Comparison of ENCODE assay signal across 17 cellular contexts in the genomic region with DNA sequence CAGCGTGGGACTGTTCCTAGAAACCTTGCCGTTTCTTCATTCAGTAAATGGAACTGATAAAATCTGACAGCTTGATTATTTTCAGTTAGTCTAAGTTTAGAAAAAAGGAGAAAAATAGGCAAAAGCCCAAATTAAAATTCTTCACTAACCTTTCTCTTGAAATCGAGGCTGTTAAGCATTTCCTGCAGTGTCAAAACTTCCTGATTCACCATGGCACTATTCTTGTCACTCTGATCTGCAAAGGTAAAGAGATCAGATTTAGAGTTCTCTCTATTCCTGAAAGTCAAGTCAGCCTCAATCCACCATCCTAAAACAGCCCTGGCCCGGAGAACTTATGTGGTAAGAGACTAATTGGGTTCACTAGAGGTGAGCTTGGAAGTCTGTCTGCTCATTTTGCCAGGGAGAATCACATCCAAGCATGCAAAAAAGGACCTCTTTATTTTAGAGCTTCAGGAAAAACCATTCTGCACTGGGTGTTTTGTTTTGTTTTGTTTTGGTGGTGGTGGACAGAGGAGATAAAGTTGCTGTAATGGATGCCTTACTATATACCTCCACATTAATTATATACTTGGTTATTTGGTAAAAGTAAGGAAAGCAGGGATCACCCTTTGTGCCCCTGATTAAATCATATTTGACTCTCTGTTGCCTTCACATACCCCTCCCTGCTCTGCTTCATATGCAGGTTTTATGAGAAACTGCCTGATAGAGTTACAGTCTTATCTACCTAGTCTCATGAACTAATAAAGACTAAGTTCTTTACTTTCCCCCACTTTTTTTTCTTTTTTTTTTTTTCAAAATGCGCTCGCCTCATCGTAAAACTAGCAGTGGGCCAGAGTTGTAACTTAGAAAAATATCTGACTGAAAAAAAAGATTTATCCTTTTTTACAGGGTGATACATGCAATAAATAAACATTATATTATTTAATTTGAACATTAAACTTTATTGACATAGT. TPM values are rescaled to one million over a fixed set of nuclear protein-coding genes. Genes with fewer than 3 reads are reported as not detected.
DNase-seq lines count a peak whose midpoint lies in the region; ATAC-seq and TF ChIP-seq lines count a peak whose summit lies in the region.
"Had no signal": no experiment of that assay in that cellular context is flagged by ENCODE, and none has a peak within 500 bp of the region (broad histone marks: within the 10 kb centered on the region; RNA-seq: fewer than 3 reads in every experiment).

No MANE protein-coding gene starts in this region.

- no peaks in the 10 kb centered on the region for H3F3A ChIP-seq in SK-N-SH (replicated peaks; ENCODE audit: insufficient read depth)

- intact Hi-C loops in gastrocnemius medialis (cut with DNase I; ENCODE audit: low total_unique reads) = no loop called here
- intact Hi-C loops in colonic mucosa (cut with DNase I) = no loop called here

- H3K27ac ChIP-seq in SK-N-SH (ENCODE audit: low read depth in 2 of 2, low read length in 1 of 2) (no peak overlapping the region), neutrophil (peak overlapping the region; percentile 37), gastrocnemius medialis (no peak overlapping the region), colonic mucosa (no peak overlapping the region)
- H3K27ac ChIP-seq: dorsolateral prefrontal cortex, foreskin keratinocyte, SJCRH30 had no signal

- ATAC-seq in SK-N-SH treated with all-trans-retinoic acid at 6 μM for 48 hours = peak; percentile 24; the same call in 1 of the 3 replicates
- peak; percentile 73 for ATAC-seq in activated T-helper 17 cell treated with anti-CD3 and anti-CD28 coated beads, Interleukin-2, amount 50 U/mL, for 72 hours (replicated peaks)
- no peak for ATAC-seq in gastrocnemius medialis
- no peak for ATAC-seq in GM18505 (IDR thresholded peaks at IDR 0.05; ENCODE audit: unreplicated experiment)
- ATAC-seq: foreskin keratinocyte had no signal

- H3K4me2 ChIP-seq in SK-N-SH = no peak overlapping the region

- no peaks in the 10 kb centered on the region for H4K20me1 ChIP-seq in SK-N-SH (ENCODE audit: insufficient read depth)

- TF ChIP-seq CTCF in SK-N-SH (IDR thresholded peaks at IDR 0.05) (no peak), neutrophil (IDR thresholded peaks at IDR 0.05) (no peak), gastrocnemius medialis (IDR thresholded peaks at IDR 0.05 in 4 of 5, conservative IDR thresholded peaks at IDR 0.05 in 1 of 5) (no peak), colonic mucosa (IDR thresholded peaks at IDR 0.05) (no peak)

- TF ChIP-seq EP300 in SK-N-SH (IDR thresholded peaks at IDR 0.05; ENCODE audit: borderline replicate concordance in 1 of 2, low read depth in 1 of 2, low read length in 1 of 2) = no peak

- H3K36me3 ChIP-seq in SK-N-SH (replicated peaks in 1 of 2; ENCODE audit: control insufficient read depth in 1 of 2, insufficient read depth in 2 of 2, low read length in 1 of 2) (no peaks in the 10 kb centered on the region), neutrophil (no peaks in the 10 kb centered on the region), gastrocnemius medialis (no peaks in the 10 kb centered on the region), colonic mucosa (no peaks in the 10 kb centered on the region)
- H3K36me3 ChIP-seq: SJCRH30 had no signal

- peak overlapping the region; percentile 81 for H3K27ac Mint-ChIP-seq in activated T-helper 17 cell treated with anti-CD3 and anti-CD28 coated beads, Interleukin-2, amount 50 U/mL, for 72 hours

- H3K4me1 Mint-ChIP-seq in activated T-helper 17 cell treated with anti-CD3 and anti-CD28 coated beads, Interleukin-2, amount 50 U/mL, for 72 hours = peaks cover 56% of the 10 kb centered on the region

- no peak for TF ChIP-seq RAD21 in SK-N-SH (IDR thresholded peaks at IDR 0.05; ENCODE audit: low read length)

- H3K9me2 ChIP-seq in SK-N-SH = no peaks in the 10 kb centered on the region

- POLR2A ChIA-PET in SK-N-SH (lab: Yijun Ruan, JAX) = no interaction called here

- no peaks in the 10 kb centered on the region for H3K4me1 ChIP-seq in SK-N-SH (ENCODE audit: control insufficient read depth in 1 of 2, insufficient read depth in 2 of 2, low read depth in 1 of 2, low read length in 1 of 2)
- H3K4me1 ChIP-seq in neutrophil (ENCODE audit: control insufficient read depth in 1 of 2, insufficient read depth in 1 of 2, low read depth in 1 of 2, low read length in 1 of 2) = peaks cover 20 to 23% of the 10 kb centered on the region in 2 experiments
- H3K4me1 ChIP-seq in gastrocnemius medialis = peaks cover 0 to 4% of the 10 kb centered on the region in 2 donors
- H3K4me1 ChIP-seq in colonic mucosa = no peaks in the 10 kb centered on the region
- H3K4me1 ChIP-seq: foreskin keratinocyte, SJCRH30 had no signal

- WGBS in SK-N-SH (ENCODE audit: low lambda C conversion rate) = 63% methylated on average over 7 of the region's 7 CpGs

- no peaks in the 10 kb centered on the region for H3K9me3 ChIP-seq in SK-N-SH
- no peaks in the 10 kb centered on the region for H3K9me3 ChIP-seq in neutrophil
- no peaks in the 10 kb centered on the region for H3K9me3 ChIP-seq in gastrocnemius medialis
- H3K9me3 ChIP-seq in colonic mucosa = no peaks in the 10 kb centered on the region
- H3K9me3 ChIP-seq: SJCRH30 had no signal

- in situ Hi-C loops in gastrocnemius medialis (cut with MboI; ENCODE audit: low sequenced_read_pairs in 4 of 4) = loop anchor here in 1 of 4 donors (25.0 kb wide), 1 partner anchor 446 kb away; no protein-coding TSS in a partner anchor

- CTCF ChIA-PET in SK-N-SH (lab: Yijun Ruan, JAX) = no interaction called here

- no peaks in the 10 kb centered on the region for H3K27me3 ChIP-seq in SK-N-SH (ENCODE audit: insufficient read depth)
- no peaks in the 10 kb centered on the region for H3K27me3 ChIP-seq in neutrophil
- H3K27me3 ChIP-seq in gastrocnemius medialis = no peaks in the 10 kb centered on the region
- H3K27me3 ChIP-seq in colonic mucosa = no peaks in the 10 kb centered on the region
- H3K27me3 ChIP-seq: foreskin keratinocyte, SJCRH30 had no signal

- peaks cover 65% of the 10 kb centered on the region for H3K36me3 Mint-ChIP-seq in activated T-helper 17 cell treated with anti-CD3 and anti-CD28 coated beads, Interleukin-2, amount 50 U/mL, for 72 hours (ENCODE audit: low read depth)

- no peak overlapping the region for H2AFZ ChIP-seq in SK-N-SH (ENCODE audit: low read depth)

- H3K9ac ChIP-seq in SK-N-SH (no peak overlapping the region), colonic mucosa (ENCODE audit: low read depth in 2 of 2, low read length in 2 of 2) (no peak overlapping the region)

- H3K79me2 ChIP-seq in SK-N-SH (ENCODE audit: insufficient read depth) = no peaks in the 10 kb centered on the region

- H3K27me3 Mint-ChIP-seq in activated T-helper 17 cell treated with anti-CD3 and anti-CD28 coated beads, Interleukin-2, amount 50 U/mL, for 72 hours = no peaks in the 10 kb centered on the region

- peak overlapping the region; percentile 92 for H3K4me3 Mint-ChIP-seq in activated T-helper 17 cell treated with anti-CD3 and anti-CD28 coated beads, Interleukin-2, amount 50 U/mL, for 72 hours

- no peak for TF ChIP-seq POLR2A in gastrocnemius medialis (IDR thresholded peaks at IDR 0.05)
- TF ChIP-seq POLR2A in GM18505 (IDR thresholded peaks at IDR 0.05; ENCODE audit: borderline replicate concordance, extremely low read depth, insufficient read depth, insufficient read length) = no peak

- no peaks in the 10 kb centered on the region for H3K9me3 Mint-ChIP-seq in activated T-helper 17 cell treated with anti-CD3 and anti-CD28 coated beads, Interleukin-2, amount 50 U/mL, for 72 hours

- H3K4me3 ChIP-seq in SK-N-SH (ENCODE audit: low read depth in 2 of 2, low read length in 1 of 2) (no peak overlapping the region), neutrophil (ENCODE audit: low read depth in 1 of 2, low read length in 1 of 2) (no peak overlapping the region), gastrocnemius medialis (no peak overlapping the region), colonic mucosa (no peak overlapping the region)
- H3K4me3 ChIP-seq: dorsolateral prefrontal cortex, SJCRH30 had no signal

- DNase-seq in SK-N-SH (no peak), KG1 (lab: John Stamatoyannopoulos, UW) (peak; percentile 66), gastrocnemius medialis (no peak), colonic mucosa (no peak)
- DNase-seq: aorta, DMS79 treated with DMSO at 0.1 percent for 48 hours, dorsolateral prefrontal cortex, foreskin keratinocyte, NCI-H1694 treated with DMSO at 0.1 percent for 48 hours, NCI-H748 treated with DMSO at 0.1 percent for 48 hours, SJCRH30, small intestine, trophoblast cell had no signal

TF ChIP-seq in SK-N-SH treated with all-trans-retinoic acid at 6 μM for 48 hours, 23 proteins besides CTCF, POLR2A, EP300 and RAD21 (continues in another document):
- no peak for TF ChIP-seq SNAI2 (CRISPR knock-in tag; IDR thresholded peaks at IDR 0.05)
- no peak for TF ChIP-seq ESRRG (CRISPR knock-in tag; IDR thresholded peaks at IDR 0.05)
- TF ChIP-seq RARB (CRISPR knock-in tag; IDR thresholded peaks at IDR 0.05) = no peak

TF ChIP-seq in SK-N-SH, 30 proteins besides CTCF, POLR2A, EP300 and RAD21 (continues in another document):
- TF ChIP-seq TAF1 (IDR thresholded peaks at IDR 0.05; ENCODE audit: borderline replicate concordance, low read depth, low read length) = no peak
- TF ChIP-seq, protein P1, sequence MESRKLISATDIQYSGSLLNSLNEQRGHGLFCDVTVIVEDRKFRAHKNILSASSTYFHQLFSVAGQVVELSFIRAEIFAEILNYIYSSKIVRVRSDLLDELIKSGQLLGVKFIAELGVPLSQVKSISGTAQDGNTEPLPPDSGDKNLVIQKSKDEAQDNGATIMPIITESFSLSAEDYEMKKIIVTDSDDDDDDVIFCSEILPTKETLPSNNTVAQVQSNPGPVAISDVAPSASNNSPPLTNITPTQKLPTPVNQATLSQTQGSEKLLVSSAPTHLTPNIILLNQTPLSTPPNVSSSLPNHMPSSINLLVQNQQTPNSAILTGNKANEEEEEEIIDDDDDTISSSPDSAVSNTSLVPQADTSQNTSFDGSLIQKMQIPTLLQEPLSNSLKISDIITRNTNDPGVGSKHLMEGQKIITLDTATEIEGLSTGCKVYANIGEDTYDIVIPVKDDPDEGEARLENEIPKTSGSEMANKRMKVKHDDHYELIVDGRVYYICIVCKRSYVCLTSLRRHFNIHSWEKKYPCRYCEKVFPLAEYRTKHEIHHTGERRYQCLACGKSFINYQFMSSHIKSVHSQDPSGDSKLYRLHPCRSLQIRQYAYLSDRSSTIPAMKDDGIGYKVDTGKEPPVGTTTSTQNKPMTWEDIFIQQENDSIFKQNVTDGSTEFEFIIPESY (IDR thresholded peaks at IDR 0.05; ENCODE audit: borderline replicate concordance, low read depth) = no peak
- TF ChIP-seq TCF12 (IDR thresholded peaks at IDR 0.05) = no peak
- TF ChIP-seq FOXJ3 (CRISPR knock-in tag; IDR thresholded peaks at IDR 0.05) = no peak
- TF ChIP-seq EZH2phosphoT487 (IDR thresholded peaks at IDR 0.05; ENCODE audit: borderline replicate concordance, low read depth) = no peak

RNA-seq across cellular contexts. Expression of a gene that starts 52.6 kb away (rescaled TPM):
- 22.1 and 26.9 TPM in 2 replicates for polyA plus RNA-seq in SK-N-SH (2012; rRNA removed)
- polyA plus RNA-seq in SK-N-SH (2012; cell fraction: cytosol; rRNA removed) = 25.8 and 27.2 TPM in 2 replicates
- polyA plus RNA-seq in SK-N-SH (2012; cell fraction: nucleus; rRNA removed) = 25.9 and 30.7 TPM in 2 replicates
- total RNA-seq in activated T-helper 17 cell treated with anti-CD3 and anti-CD28 coated beads, Interleukin-2, amount 50 U/mL, for 72 hours = 100 to 1,000 TPM; 163 to 363 TPM
- total RNA-seq in gastrocnemius medialis (10 to 100 TPM; 23.0 to 36.9 (median 28.6) TPM), colonic mucosa (10 to 100 TPM; 52.7 to 58.3 TPM)

Comparison
In these comparisons a context has a peak if more than half of its experiments do, and no peak if none do; other contexts are left out.
1. ATAC-seq: peak in SK-N-SH treated with all-trans-retinoic acid at 6 μM for 48 hours (single experiment) and activated T-helper 17 cell treated with anti-CD3 and anti-CD28 coated beads, Interleukin-2, amount 50 U/mL, for 72 hours (single experiment); none in gastrocnemius medialis (0 of 2) and GM18505 (single experiment).